Comparison of ENCODE assay signal across 22 cellular contexts in genomic region chr4:14022428-14022827, GRCh38.
DNase-seq lines count a peak whose midpoint lies in the region; ATAC-seq, FAIRE-seq and TF ChIP-seq lines count a peak whose summit lies in the region.
"Had no signal": no experiment of that assay in that cellular context is flagged by ENCODE, and none has a peak within 500 bp of the region (broad histone marks: within the 10 kb centered on the region; RNA-seq: fewer than 3 reads in every experiment).

No MANE protein-coding gene starts in this region.

- no peaks in the 10 kb centered on the region for H3K79me1 ChIP-seq in IMR-90 (ENCODE audit: low read depth in 1 of 2, low read length in 2 of 2)

- no peak overlapping the region for H3K56ac ChIP-seq in IMR-90 (ENCODE audit: extremely low read depth, insufficient read depth, low read length)

- ATAC-seq in IMR-90 (ENCODE audit: low read depth) (peak; percentile 76; the same call in 1 of the 2 replicates), HG03457 (IDR thresholded peaks at IDR 0.05; ENCODE audit: unreplicated experiment) (no peak), HG02884 (IDR thresholded peaks at IDR 0.05; ENCODE audit: unreplicated experiment) (no peak)
- ATAC-seq: GM12878; stimulated activated naive CD8-positive, alpha-beta T cell treated with anti-CD3 and anti-CD28 coated beads, Interleukin-15, Interleukin-2, amounts not matched to agents 100 U/mL and 50 U/mL, for 24 hours; upper lobe of right lung had no signal

- BruUV-seq in IMR-90 (replicated peaks; lab: Mats Ljungman, UMichigan): no TSS peak

- dilution Hi-C loops in IMR-90 (cut with HindIII; ENCODE audit: low sequenced_read_pairs, unreplicated experiment): no loop called here

- no peak overlapping the region for H2BK15ac ChIP-seq in IMR-90 (ENCODE audit: low read depth, low read length)

- no peak overlapping the region for H4K91ac ChIP-seq in IMR-90 (ENCODE audit: insufficient read depth, low read depth, low read length)

- H3K27me3 ChIP-seq in IMR-90 (ENCODE audit: control insufficient read depth, insufficient read depth, low read length): no peaks in the 10 kb centered on the region
- H3K27me3 ChIP-seq in brain microvascular endothelial cell (replicated peaks): no peaks in the 10 kb centered on the region
- H3K27me3 ChIP-seq: ascending aorta, neural progenitor cell, right atrium auricular region, SJCRH30, upper lobe of right lung had no signal

- no peak overlapping the region for H3K4me2 ChIP-seq in IMR-90 (ENCODE audit: low read depth, low read length)
- H3K4me2 ChIP-seq: neural progenitor cell had no signal

- no peak overlapping the region for H3K4me3 ChIP-seq in IMR-90 (ENCODE audit: insufficient read depth, low read depth, low read length)
- no peak overlapping the region for H3K4me3 ChIP-seq in brain microvascular endothelial cell (ENCODE audit: low read depth, low read length)
- H3K4me3 ChIP-seq: ascending aorta, GM12878, neural progenitor cell, right atrium auricular region, SJCRH30, upper lobe of right lung had no signal

- no peak overlapping the region for H4K5ac ChIP-seq in IMR-90 (ENCODE audit: low read depth, low read length)

- H4K8ac ChIP-seq in IMR-90 (ENCODE audit: low read depth in 2 of 2, low read length in 2 of 2): no peak overlapping the region

- no peak for TF ChIP-seq RAD21 in IMR-90 (IDR thresholded peaks at IDR 0.05; ENCODE audit: low read length)

- H3K9me1 ChIP-seq in IMR-90 (ENCODE audit: insufficient read depth, low read length): no peaks in the 10 kb centered on the region

- H2AFZ ChIP-seq in IMR-90 (replicated peaks; ENCODE audit: low read length, poor library complexity): peak overlapping the region; percentile 25
- H2AFZ ChIP-seq: neural progenitor cell had no signal

- no peak overlapping the region for H2AK5ac ChIP-seq in IMR-90 (ENCODE audit: low read depth, low read length)

- H2BK5ac ChIP-seq in IMR-90 (ENCODE audit: low read depth, low read length, poor library complexity, severe bottlenecking): no peak overlapping the region

- no peak overlapping the region; the same call in 1 of the 2 replicates for H3K18ac ChIP-seq in IMR-90 (ENCODE audit: low read depth, low read length)

- TF ChIP-seq POLR2A in IMR-90 (IDR thresholded peaks at IDR 0.05; ENCODE audit: low read depth, low read length) (no peak), GM12892 (IDR thresholded peaks at IDR 0.05; ENCODE audit: low read depth, low read length) (no peak)

- intact Hi-C loops in IMR-90 (cut with micrococcal nuclease): no loop called here

- H4K20me1 ChIP-seq in IMR-90 (ENCODE audit: insufficient read depth, low read length): no peaks in the 10 kb centered on the region

- TF ChIP-seq CTCF in IMR-90 (conservative IDR thresholded peaks at IDR 0.05; ENCODE audit: low read depth, low read length) (no peak), brain microvascular endothelial cell (IDR thresholded peaks at IDR 0.05; ENCODE audit: low read depth, low read length, missing control alignments) (no peak)

- CTCF ChIA-PET in IMR-90 (lab: Yijun Ruan, JAX): no interaction called here

- H3K27ac ChIP-seq in IMR-90 (ENCODE audit: insufficient read depth, low read length): no peak overlapping the region
- H3K27ac ChIP-seq in brain microvascular endothelial cell: no peak overlapping the region
- H3K27ac ChIP-seq: ascending aorta, neural progenitor cell, right atrium auricular region, SJCRH30, upper lobe of right lung had no signal

- H3K4me1 ChIP-seq in IMR-90 (ENCODE audit: control insufficient read depth, insufficient read depth, low read length): no peaks in the 10 kb centered on the region; the same call in 1 of the 2 replicates
- H3K4me1 ChIP-seq: ascending aorta, right atrium auricular region, SJCRH30, upper lobe of right lung had no signal

- H3K23ac ChIP-seq in IMR-90 (ENCODE audit: low read depth, low read length): no peak overlapping the region

- WGBS in IMR-90 (ENCODE audit: extremely low coverage in 2 of 2, insufficient read length in 1 of 2), 2 experiments: no CpG with 5 or more reads among the region's 1 CpG

- H3K9me3 ChIP-seq in IMR-90 (ENCODE audit: control insufficient read depth, insufficient read depth, low read length): no peaks in the 10 kb centered on the region
- H3K9me3 ChIP-seq: ascending aorta, right atrium auricular region, SJCRH30, upper lobe of right lung had no signal

- H3K9ac ChIP-seq in IMR-90 (ENCODE audit: low read depth, low read length): no peak overlapping the region
- H3K9ac ChIP-seq: neural progenitor cell had no signal

- no peak overlapping the region for H2BK120ac ChIP-seq in IMR-90 (ENCODE audit: low read depth, low read length)

- no peak overlapping the region for H3K14ac ChIP-seq in IMR-90 (replicated peaks; ENCODE audit: low read depth, low read length)

- H3K36me3 ChIP-seq in IMR-90 (ENCODE audit: control insufficient read depth, insufficient read depth, low read length): no peaks in the 10 kb centered on the region
- no peaks in the 10 kb centered on the region for H3K36me3 ChIP-seq in brain microvascular endothelial cell (replicated peaks)
- H3K36me3 ChIP-seq: ascending aorta, neural progenitor cell, right atrium auricular region, SJCRH30, upper lobe of right lung had no signal

- POLR2A ChIA-PET in IMR-90 (lab: Charles Lee; ENCODE audit: unreplicated experiment): no interaction called here

- no peak overlapping the region for H2BK20ac ChIP-seq in IMR-90 (ENCODE audit: low read depth, low read length)

- DNase-seq in AG08395 (ENCODE audit: low spot score) (peak; percentile 22), IMR-90 (peak; percentile 50), brain microvascular endothelial cell (peak; percentile 44), kidney glomerular epithelial cell (lab: John Stamatoyannopoulos, UW) (peak; percentile 55), GM12892 (ENCODE audit: insufficient read length) (no peak), UCSD-AML1 (lab: John Stamatoyannopoulos, UW; ENCODE audit: unreplicated experiment) (no peak)
- DNase-seq: activated CD4-positive, alpha-beta T cell treated with anti-CD3 and anti-CD28 coated beads for 4 hours; activated CD8-positive, alpha-beta memory T cell treated with anti-CD3 and anti-CD28 coated beads, Interleukin-2, amount 50 U/mL, for 4 hours; activated gamma-delta T cell treated with Interleukin-2 at 50 U/mL for 16 hours; dermis blood vessel endothelial cell; left cardiac atrium; NCI-H187 treated with DMSO at 0.1 percent for 48 hours; NCI-H524; SJCRH30; stimulated activated naive CD8-positive, alpha-beta T cell treated with anti-CD3 and anti-CD28 coated beads, Interleukin-15, Interleukin-2, amounts not matched to agents 100 U/mL and 50 U/mL, for 24 hours; upper lobe of right lung had no signal

- no peak for FAIRE-seq in GM12892 (lab: Jason Lieb, UNC)
- FAIRE-seq: GM12878 had no signal

- in situ Hi-C loops in IMR-90 (cut with MboI; ENCODE audit: low sequenced_read_pairs) (no loop called here), brain microvascular endothelial cell (cut with HindIII; ENCODE audit: low pct_ligation_motif_present, low sequenced_read_pairs) (no loop called here)

- no peak overlapping the region for H2AK9ac ChIP-seq in IMR-90 (replicated peaks; ENCODE audit: low read depth, low read length, poor library complexity)

- H3K4ac ChIP-seq in IMR-90 (ENCODE audit: low read depth, low read length): no peak overlapping the region

TF ChIP-seq in IMR-90, 13 proteins besides CTCF, POLR2A, EP300 and RAD21:
- TF ChIP-seq CEBPB (IDR thresholded peaks at IDR 0.05; ENCODE audit: low read depth, low read length): peak; percentile 56; the same call in 1 of the 2 replicates
- TF ChIP-seq MXI1 (IDR thresholded peaks at IDR 0.05; ENCODE audit: borderline replicate concordance, low read depth, low read length): no peak

Comparison
In these comparisons a context has a peak if more than half of its experiments do, and no peak if none do; other contexts are left out.
1. DNase-seq: peak in AG08395 (single experiment), IMR-90 (single experiment), brain microvascular endothelial cell (single experiment) and kidney glomerular epithelial cell (single experiment); none in GM12892 (single experiment) and UCSD-AML1 (single experiment).